In genomic region chr17:5282639-5283217, GRCh38 we compare ENCODE assay signal across 8 cellular contexts. TPM values are rescaled to one million over a fixed set of nuclear protein-coding genes. Genes with fewer than 3 reads are reported as not detected.
A peak's percentile ranks its signal among the peaks of the same experiment; 100 is the strongest.
DNase-seq lines count a peak whose midpoint lies in the region; ATAC-seq and TF ChIP-seq lines count a peak whose summit lies in the region.

No MANE protein-coding gene starts in this region.

- no peaks in the 10 kb centered on the region for H3K9me3 Mint-ChIP-seq in CD8-positive, alpha-beta T cell

- no peaks in the 10 kb centered on the region for H3K36me3 ChIP-seq in CD8-positive, alpha-beta T cell (ENCODE audit: insufficient read depth, low read length)
- H3K36me3 ChIP-seq in mucosa of descending colon (ENCODE audit: low read depth): no peaks in the 10 kb centered on the region

- no peaks in the 10 kb centered on the region for H3K27me3 ChIP-seq in CD8-positive, alpha-beta T cell (ENCODE audit: insufficient read depth, low read length)

- H3K4me1 ChIP-seq in CD8-positive, alpha-beta T cell (ENCODE audit: insufficient read depth, low read length): peaks cover 42% of the 10 kb centered on the region
- peaks cover 15% of the 10 kb centered on the region for H3K4me1 ChIP-seq in mucosa of descending colon (ENCODE audit: low read depth)

- no peak for TF ChIP-seq CTCF in CD8-positive, alpha-beta T cell (IDR thresholded peaks at IDR 0.05)
- TF ChIP-seq CTCF in coronary artery (IDR thresholded peaks at IDR 0.05) (no peak), mucosa of descending colon (IDR thresholded peaks at IDR 0.05) (no peak)

- peak; percentile 52 for ATAC-seq in CD8-positive, alpha-beta T cell
- ATAC-seq in HG02943 (IDR thresholded peaks at IDR 0.05; ENCODE audit: low read depth, unreplicated experiment): peak; percentile 26
- no peak for ATAC-seq in mucosa of descending colon

- peak overlapping the region; percentile 93 for H3K4me3 Mint-ChIP-seq in CD8-positive, alpha-beta T cell

- peak overlapping the region; percentile 16 for H3K27ac ChIP-seq in CD8-positive, alpha-beta T cell (ENCODE audit: low read depth, low read length)
- H3K27ac ChIP-seq in coronary artery: peak overlapping the region in 1 of 2 donors; percentile 97

- H3K9me3 ChIP-seq in CD8-positive, alpha-beta T cell (ENCODE audit: low read length): no peaks in the 10 kb centered on the region
- no peaks in the 10 kb centered on the region for H3K9me3 ChIP-seq in mucosa of descending colon

- H3K36me3 Mint-ChIP-seq in CD8-positive, alpha-beta T cell: peaks cover 12% of the 10 kb centered on the region

- POLR2A ChIA-PET in CD8-positive, alpha-beta T cell (lab: Charles Lee): interaction anchor here (1.0 to 1.1 kb wide), 2 partner anchors 92 to 137 kb away, joined by 3 read pairs; partner anchors contain the start of genes NUP88 and RPAIN

- DNase-seq in CD8-positive, alpha-beta T cell: peak in 3 of 7 experiments; percentile 9 to 59 (median 35)
- DNase-seq in UCSD-AML1 (lab: John Stamatoyannopoulos, UW; ENCODE audit: unreplicated experiment) (peak; percentile 43), coronary artery (ENCODE audit: low spot score) (no peak), mucosa of descending colon (peak in 2 of 3 donors; percentile 29 to 61), GF-D8 (lab: John Stamatoyannopoulos, UW) (no peak), iPS-NIHi11 (ENCODE audit: low spot score) (no peak)
- DNase-seq in stimulated activated CD8-positive, alpha-beta memory T cell treated with anti-CD3 and anti-CD28 coated beads, Interleukin-4, amount 100 ng/mL, for 4 hours (ENCODE audit: low read depth in 2 of 2, low spot score in 1 of 2): peak; percentile 35 to 44

- H3K27ac Mint-ChIP-seq in CD8-positive, alpha-beta T cell: peak overlapping the region; percentile 93

- no peaks in the 10 kb centered on the region for H3K27me3 Mint-ChIP-seq in CD8-positive, alpha-beta T cell (ENCODE audit: low read depth)

- peak overlapping the region; percentile 61 for H3K4me3 ChIP-seq in CD8-positive, alpha-beta T cell (ENCODE audit: low read depth, low read length)
- H3K4me3 ChIP-seq in coronary artery: peak overlapping the region; percentile 99
- peak overlapping the region; percentile 92 for H3K4me3 ChIP-seq in mucosa of descending colon

- intact Hi-C loops in CD8-positive, alpha-beta T cell (cut with DNase I, micrococcal nuclease): loop anchor here (1.0 to 2.0 kb wide), 4 partner anchors 40 to 137 kb away; partner anchors contain the start of genes ZNF594 (in 2 of the 2) and NUP88 (in 1 of the 2)
- intact Hi-C loops in mucosa of descending colon (cut with DNase I, micrococcal nuclease): no loop called here

- CTCF ChIA-PET in CD8-positive, alpha-beta T cell (lab: Charles Lee): interaction anchor here (0.7 to 0.9 kb wide), 2 partner anchors 15 to 136 kb away, joined by 3 to 6 read pairs; no protein-coding TSS in a partner anchor

- peaks cover 39% of the 10 kb centered on the region for H3K4me1 Mint-ChIP-seq in CD8-positive, alpha-beta T cell (ENCODE audit: low read depth)

RNA-seq across cellular contexts. Expression of gene RABEP1, which starts 0.6 kb away (rescaled TPM):
- 10 to 100 TPM; 27.1 to 27.6 TPM for total RNA-seq in CD8-positive, alpha-beta T cell
- total RNA-seq in mucosa of descending colon: 10 to 100 TPM; 24.9 to 53.4 (median 30.7) TPM

RNA-seq across cellular contexts. Expression of gene SCIMP, which starts 48.1 kb away (rescaled TPM):
- under 1 TPM; 0.14 to 0.19 TPM for total RNA-seq in CD8-positive, alpha-beta T cell
- total RNA-seq in mucosa of descending colon: 1 to 10 TPM; 1.1 to 3.0 (median 2.8) TPM

Comparison
In these comparisons a context has a peak if more than half of its experiments do, and no peak if none do; other contexts are left out.
1. DNase-seq: peak in UCSD-AML1 (single experiment), mucosa of descending colon (2 of 3) and stimulated activated CD8-positive, alpha-beta memory T cell treated with anti-CD3 and anti-CD28 coated beads, Interleukin-4, amount 100 ng/mL, for 4 hours (2 of 2); none in coronary artery (single experiment), GF-D8 (single experiment) and iPS-NIHi11 (single experiment).
2. intact Hi-C loops: an anchor here in CD8-positive, alpha-beta T cell (1.0 to 2.0 kb wide); none called in mucosa of descending colon.
3. Peak in every context shown above with its lines, with median percentiles within 50 percentile points of each other: H3K4me3 ChIP-seq.